ENCODE assay signal across 22 cellular contexts in the genomic region with DNA sequence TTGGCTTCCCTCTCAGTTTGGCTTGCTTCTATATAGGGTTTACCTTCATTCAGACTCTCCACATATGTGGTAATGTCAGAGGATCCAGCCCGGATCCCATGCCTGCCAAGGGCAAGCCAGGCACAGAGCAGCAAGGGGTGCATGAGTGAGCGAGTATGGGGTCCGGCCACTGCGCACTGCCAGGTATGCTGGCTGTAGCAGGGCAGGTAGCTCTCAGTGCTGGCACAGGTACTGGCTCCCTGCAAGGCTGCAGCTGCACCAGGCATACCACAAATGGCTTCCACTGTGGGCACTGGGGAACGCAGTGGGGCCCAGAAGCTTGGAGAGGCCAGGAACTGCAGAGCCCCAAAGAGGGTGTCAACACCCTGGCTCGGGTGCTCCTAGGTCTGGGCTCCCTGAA.
"Had no signal": no experiment of that assay in that cellular context is flagged by ENCODE, and none has a peak within 500 bp of the region (broad histone marks: within the 10 kb centered on the region; RNA-seq: fewer than 3 reads in every experiment).

No MANE protein-coding gene starts in this region.

- H3K4me3 ChIP-seq: heart right ventricle, left lung, lung, psoas muscle, spleen, stomach, thoracic aorta, transverse colon had no signal

- DNase-seq: effector memory CD4-positive, alpha-beta T cell; heart right ventricle; hypothalamus; mesenchymal stem cell; midbrain; nephron progenitor cell; psoas muscle; retina; spleen; stimulated activated CD4-positive, alpha-beta T cell treated with anti-CD3 and anti-CD28 coated beads, Interleukin-15, amount 100 ng/mL, for 24 hours; stimulated activated CD4-positive, alpha-beta T cell treated with anti-CD3 and anti-CD28 coated beads, Interleukin-1b, Interleukin-23, amount 100 ng/mL, for 48 hours; stimulated activated CD4-positive, alpha-beta T cell treated with anti-CD3 and anti-CD28 coated beads, Interleukin-4, amount 100 ng/mL, for 24 hours; stomach; substantia nigra; transverse colon had no signal

- H3K4me3 Mint-ChIP-seq: nephron progenitor cell; stimulated activated memory B cell treated with anti-CD40 and anti-IgM and Interleukin-4, amounts not matched to agents 10 μg/mL and 1 μg/mL and 100 μg/mL, for 72 hours had no signal

- H3K9me3 Mint-ChIP-seq: nephron progenitor cell; stimulated activated memory B cell treated with anti-CD40 and anti-IgM and Interleukin-4, amounts not matched to agents 10 μg/mL and 1 μg/mL and 100 μg/mL, for 72 hours had no signal

- H3K4me1 ChIP-seq: heart right ventricle, left lung, psoas muscle, spleen, stomach, transverse colon had no signal

- ATAC-seq: esophagus mucosa, left lung, sciatic nerve had no signal

- H3K27ac ChIP-seq: heart right ventricle, left lung, neutrophil, psoas muscle, spleen, stomach, thoracic aorta, transverse colon had no signal

- H3K9me3 ChIP-seq: left lung, neutrophil, thoracic aorta, transverse colon had no signal

- H3K27me3 Mint-ChIP-seq: stimulated activated memory B cell treated with anti-CD40 and anti-IgM and Interleukin-4, amounts not matched to agents 10 μg/mL and 1 μg/mL and 100 μg/mL, for 72 hours had no signal

- H3K4me1 Mint-ChIP-seq: nephron progenitor cell; stimulated activated memory B cell treated with anti-CD40 and anti-IgM and Interleukin-4, amounts not matched to agents 10 μg/mL and 1 μg/mL and 100 μg/mL, for 72 hours had no signal

- H3K27ac Mint-ChIP-seq: nephron progenitor cell; stimulated activated memory B cell treated with anti-CD40 and anti-IgM and Interleukin-4, amounts not matched to agents 10 μg/mL and 1 μg/mL and 100 μg/mL, for 72 hours had no signal

- H3K27me3 ChIP-seq: heart right ventricle, left lung, neutrophil, spleen, stomach, transverse colon had no signal
